Comparison of ENCODE assay signal across 1 cellular context in the genomic region with DNA sequence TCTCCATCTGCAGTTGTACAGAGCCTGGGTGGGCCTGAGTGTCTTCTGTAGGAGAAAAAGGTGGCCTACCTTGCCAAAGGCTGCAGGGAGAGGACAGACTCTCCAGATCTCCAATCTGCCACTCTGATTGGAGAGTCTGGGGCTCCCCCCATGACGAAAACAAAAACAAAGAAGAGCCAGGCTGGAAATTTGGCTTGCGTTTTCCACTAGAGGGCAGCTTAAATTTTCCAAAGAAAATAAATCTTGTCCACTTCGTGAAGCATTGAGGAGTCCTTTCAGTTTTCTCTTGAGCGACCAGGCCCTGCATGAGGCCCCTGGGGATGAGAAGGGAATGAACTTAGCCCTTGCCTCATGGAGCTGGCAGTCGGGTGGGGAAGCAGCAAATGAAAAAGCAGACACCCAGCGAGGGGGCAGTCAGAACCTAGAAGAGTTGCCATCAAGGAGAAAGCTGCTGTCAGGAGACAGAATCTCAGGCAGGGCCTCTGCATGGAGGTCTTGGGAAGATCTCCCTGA.
A peak's percentile ranks its signal among the peaks of the same experiment; 100 is the strongest.
TF ChIP-seq lines count a peak whose summit lies in the region.

No MANE protein-coding gene starts in this region.

TF ChIP-seq in HepG2, 621 proteins besides CTCF, POLR2A, EP300 and RAD21 (continued from another document and continues in another):
- TF ChIP-seq, protein P1, sequence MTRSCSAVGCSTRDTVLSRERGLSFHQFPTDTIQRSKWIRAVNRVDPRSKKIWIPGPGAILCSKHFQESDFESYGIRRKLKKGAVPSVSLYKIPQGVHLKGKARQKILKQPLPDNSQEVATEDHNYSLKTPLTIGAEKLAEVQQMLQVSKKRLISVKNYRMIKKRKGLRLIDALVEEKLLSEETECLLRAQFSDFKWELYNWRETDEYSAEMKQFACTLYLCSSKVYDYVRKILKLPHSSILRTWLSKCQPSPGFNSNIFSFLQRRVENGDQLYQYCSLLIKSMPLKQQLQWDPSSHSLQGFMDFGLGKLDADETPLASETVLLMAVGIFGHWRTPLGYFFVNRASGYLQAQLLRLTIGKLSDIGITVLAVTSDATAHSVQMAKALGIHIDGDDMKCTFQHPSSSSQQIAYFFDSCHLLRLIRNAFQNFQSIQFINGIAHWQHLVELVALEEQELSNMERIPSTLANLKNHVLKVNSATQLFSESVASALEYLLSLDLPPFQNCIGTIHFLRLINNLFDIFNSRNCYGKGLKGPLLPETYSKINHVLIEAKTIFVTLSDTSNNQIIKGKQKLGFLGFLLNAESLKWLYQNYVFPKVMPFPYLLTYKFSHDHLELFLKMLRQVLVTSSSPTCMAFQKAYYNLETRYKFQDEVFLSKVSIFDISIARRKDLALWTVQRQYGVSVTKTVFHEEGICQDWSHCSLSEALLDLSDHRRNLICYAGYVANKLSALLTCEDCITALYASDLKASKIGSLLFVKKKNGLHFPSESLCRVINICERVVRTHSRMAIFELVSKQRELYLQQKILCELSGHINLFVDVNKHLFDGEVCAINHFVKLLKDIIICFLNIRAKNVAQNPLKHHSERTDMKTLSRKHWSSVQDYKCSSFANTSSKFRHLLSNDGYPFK (CRISPR knock-in tag; IDR thresholded peaks at IDR 0.05; ENCODE audit: borderline replicate concordance), result no peak
- no peak for TF ChIP-seq ZNF574 (CRISPR knock-in tag; IDR thresholded peaks at IDR 0.05)
- TF ChIP-seq ZNF552 (CRISPR knock-in tag; IDR thresholded peaks at IDR 0.05; ENCODE audit: borderline replicate concordance), result peak; percentile 72; the same call in 1 of the 2 replicates
- TF ChIP-seq ZNF737 (CRISPR knock-in tag; IDR thresholded peaks at IDR 0.05; ENCODE audit: borderline replicate concordance), result no peak
- no peak for TF ChIP-seq TCF7L2 (IDR thresholded peaks at IDR 0.05; ENCODE audit: low read depth, low read length)
- no peak for TF ChIP-seq FOXP1 (IDR thresholded peaks at IDR 0.05)
- no peak for TF ChIP-seq FOXP1 (CRISPR knock-in tag; IDR thresholded peaks at IDR 0.05)
- no peak for TF ChIP-seq CCDC6 (CRISPR knock-in tag; IDR thresholded peaks at IDR 0.05)
- no peak for TF ChIP-seq MXD1 (CRISPR knock-in tag; IDR thresholded peaks at IDR 0.05)
- TF ChIP-seq BHLHE40 (IDR thresholded peaks at IDR 0.05; ENCODE audit: low read length), result no peak
- TF ChIP-seq AKAP8 (CRISPR knock-in tag; IDR thresholded peaks at IDR 0.05), result no peak
- TF ChIP-seq MXI1 (IDR thresholded peaks at IDR 0.05; ENCODE audit: borderline replicate concordance, low read depth, low read length), result no peak
- no peak for TF ChIP-seq ATRX (CRISPR knock-in tag; IDR thresholded peaks at IDR 0.05; ENCODE audit: borderline replicate concordance)
- no peak for TF ChIP-seq MAFK (conservative IDR thresholded peaks at IDR 0.05 in 1 of 2, IDR thresholded peaks at IDR 0.05 in 1 of 2; ENCODE audit: low read length in 2 of 2)
- TF ChIP-seq NONO (IDR thresholded peaks at IDR 0.05), result no peak
- no peak for TF ChIP-seq NONO (CRISPR knock-in tag; conservative IDR thresholded peaks at IDR 0.05)
- TF ChIP-seq ELF1 (CRISPR knock-in tag; IDR thresholded peaks at IDR 0.05), result no peak
- no peak for TF ChIP-seq ZNF260 (CRISPR knock-in tag; IDR thresholded peaks at IDR 0.05; ENCODE audit: borderline replicate concordance, low read depth)
- TF ChIP-seq ZFP37 (CRISPR knock-in tag; IDR thresholded peaks at IDR 0.05; ENCODE audit: borderline replicate concordance), result 0 out of 2 replicates have a peak, but pooled peaks have one; percentile 14
- TF ChIP-seq ZBTB4 (CRISPR knock-in tag; IDR thresholded peaks at IDR 0.05; ENCODE audit: borderline replicate concordance), result no peak
- TF ChIP-seq SNRNP70 (IDR thresholded peaks at IDR 0.05; ENCODE audit: low read depth, low read length), result no peak
- 0 out of 2 replicates have a peak, but pooled peaks have one; percentile 28 for TF ChIP-seq ZBTB26 (CRISPR knock-in tag; IDR thresholded peaks at IDR 0.05; ENCODE audit: borderline replicate concordance)
- TF ChIP-seq ATM (IDR thresholded peaks at IDR 0.05; ENCODE audit: borderline replicate concordance), result no peak
- TF ChIP-seq, protein P2, sequence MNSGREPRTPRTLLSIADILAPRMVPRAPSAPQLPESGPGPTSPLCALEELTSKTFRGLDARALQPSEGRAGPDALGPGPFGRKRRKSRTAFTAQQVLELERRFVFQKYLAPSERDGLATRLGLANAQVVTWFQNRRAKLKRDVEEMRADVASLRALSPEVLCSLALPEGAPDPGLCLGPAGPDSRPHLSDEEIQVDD (CRISPR knock-in tag; IDR thresholded peaks at IDR 0.05; ENCODE audit: borderline replicate concordance), result no peak
- TF ChIP-seq, protein P3, sequence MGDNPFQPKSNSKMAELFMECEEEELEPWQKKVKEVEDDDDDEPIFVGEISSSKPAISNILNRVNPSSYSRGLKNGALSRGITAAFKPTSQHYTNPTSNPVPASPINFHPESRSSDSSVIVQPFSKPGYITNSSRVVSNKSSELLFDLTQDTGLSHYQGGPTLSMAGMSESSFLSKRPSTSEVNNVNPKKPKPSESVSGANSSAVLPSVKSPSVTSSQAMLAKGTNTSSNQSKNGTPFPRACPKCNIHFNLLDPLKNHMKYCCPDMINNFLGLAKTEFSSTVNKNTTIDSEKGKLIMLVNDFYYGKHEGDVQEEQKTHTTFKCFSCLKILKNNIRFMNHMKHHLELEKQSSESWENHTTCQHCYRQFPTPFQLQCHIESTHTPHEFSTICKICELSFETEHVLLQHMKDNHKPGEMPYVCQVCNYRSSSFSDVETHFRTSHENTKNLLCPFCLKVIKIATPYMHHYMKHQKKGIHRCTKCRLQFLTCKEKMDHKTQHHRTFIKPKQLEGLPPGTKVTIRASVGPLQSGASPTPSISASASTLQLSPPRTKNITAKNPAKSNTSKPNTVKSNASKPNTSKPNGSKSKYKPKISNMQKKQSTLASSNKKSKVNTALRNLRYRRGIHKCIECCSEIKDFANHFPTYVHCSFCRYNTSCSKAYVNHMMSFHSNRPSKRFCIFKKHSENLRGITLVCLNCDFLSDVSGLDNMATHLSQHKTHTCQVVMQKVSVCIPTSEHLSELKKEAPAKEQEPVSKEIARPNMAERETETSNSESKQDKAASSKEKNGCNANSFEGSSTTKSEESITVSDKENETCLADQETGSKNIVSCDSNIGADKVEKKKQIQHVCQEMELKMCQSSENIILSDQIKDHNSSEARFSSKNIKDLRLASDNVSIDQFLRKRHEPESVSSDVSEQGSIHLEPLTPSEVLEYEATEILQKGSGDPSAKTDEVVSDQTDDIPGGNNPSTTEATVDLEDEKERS (CRISPR knock-in tag; IDR thresholded peaks at IDR 0.05), result no peak
- TF ChIP-seq, protein P4, sequence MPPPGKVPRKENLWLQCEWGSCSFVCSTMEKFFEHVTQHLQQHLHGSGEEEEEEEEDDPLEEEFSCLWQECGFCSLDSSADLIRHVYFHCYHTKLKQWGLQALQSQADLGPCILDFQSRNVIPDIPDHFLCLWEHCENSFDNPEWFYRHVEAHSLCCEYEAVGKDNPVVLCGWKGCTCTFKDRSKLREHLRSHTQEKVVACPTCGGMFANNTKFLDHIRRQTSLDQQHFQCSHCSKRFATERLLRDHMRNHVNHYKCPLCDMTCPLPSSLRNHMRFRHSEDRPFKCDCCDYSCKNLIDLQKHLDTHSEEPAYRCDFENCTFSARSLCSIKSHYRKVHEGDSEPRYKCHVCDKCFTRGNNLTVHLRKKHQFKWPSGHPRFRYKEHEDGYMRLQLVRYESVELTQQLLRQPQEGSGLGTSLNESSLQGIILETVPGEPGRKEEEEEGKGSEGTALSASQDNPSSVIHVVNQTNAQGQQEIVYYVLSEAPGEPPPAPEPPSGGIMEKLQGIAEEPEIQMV (CRISPR knock-in tag; IDR thresholded peaks at IDR 0.05; ENCODE audit: low read depth), result 0 out of 2 replicates have a peak, but pooled peaks have one; percentile 75
- TF ChIP-seq, protein P5, sequence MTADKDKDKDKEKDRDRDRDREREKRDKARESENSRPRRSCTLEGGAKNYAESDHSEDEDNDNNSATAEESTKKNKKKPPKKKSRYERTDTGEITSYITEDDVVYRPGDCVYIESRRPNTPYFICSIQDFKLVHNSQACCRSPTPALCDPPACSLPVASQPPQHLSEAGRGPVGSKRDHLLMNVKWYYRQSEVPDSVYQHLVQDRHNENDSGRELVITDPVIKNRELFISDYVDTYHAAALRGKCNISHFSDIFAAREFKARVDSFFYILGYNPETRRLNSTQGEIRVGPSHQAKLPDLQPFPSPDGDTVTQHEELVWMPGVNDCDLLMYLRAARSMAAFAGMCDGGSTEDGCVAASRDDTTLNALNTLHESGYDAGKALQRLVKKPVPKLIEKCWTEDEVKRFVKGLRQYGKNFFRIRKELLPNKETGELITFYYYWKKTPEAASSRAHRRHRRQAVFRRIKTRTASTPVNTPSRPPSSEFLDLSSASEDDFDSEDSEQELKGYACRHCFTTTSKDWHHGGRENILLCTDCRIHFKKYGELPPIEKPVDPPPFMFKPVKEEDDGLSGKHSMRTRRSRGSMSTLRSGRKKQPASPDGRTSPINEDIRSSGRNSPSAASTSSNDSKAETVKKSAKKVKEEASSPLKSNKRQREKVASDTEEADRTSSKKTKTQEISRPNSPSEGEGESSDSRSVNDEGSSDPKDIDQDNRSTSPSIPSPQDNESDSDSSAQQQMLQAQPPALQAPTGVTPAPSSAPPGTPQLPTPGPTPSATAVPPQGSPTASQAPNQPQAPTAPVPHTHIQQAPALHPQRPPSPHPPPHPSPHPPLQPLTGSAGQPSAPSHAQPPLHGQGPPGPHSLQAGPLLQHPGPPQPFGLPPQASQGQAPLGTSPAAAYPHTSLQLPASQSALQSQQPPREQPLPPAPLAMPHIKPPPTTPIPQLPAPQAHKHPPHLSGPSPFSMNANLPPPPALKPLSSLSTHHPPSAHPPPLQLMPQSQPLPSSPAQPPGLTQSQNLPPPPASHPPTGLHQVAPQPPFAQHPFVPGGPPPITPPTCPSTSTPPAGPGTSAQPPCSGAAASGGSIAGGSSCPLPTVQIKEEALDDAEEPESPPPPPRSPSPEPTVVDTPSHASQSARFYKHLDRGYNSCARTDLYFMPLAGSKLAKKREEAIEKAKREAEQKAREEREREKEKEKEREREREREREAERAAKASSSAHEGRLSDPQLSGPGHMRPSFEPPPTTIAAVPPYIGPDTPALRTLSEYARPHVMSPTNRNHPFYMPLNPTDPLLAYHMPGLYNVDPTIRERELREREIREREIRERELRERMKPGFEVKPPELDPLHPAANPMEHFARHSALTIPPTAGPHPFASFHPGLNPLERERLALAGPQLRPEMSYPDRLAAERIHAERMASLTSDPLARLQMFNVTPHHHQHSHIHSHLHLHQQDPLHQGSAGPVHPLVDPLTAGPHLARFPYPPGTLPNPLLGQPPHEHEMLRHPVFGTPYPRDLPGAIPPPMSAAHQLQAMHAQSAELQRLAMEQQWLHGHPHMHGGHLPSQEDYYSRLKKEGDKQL (CRISPR knock-in tag; IDR thresholded peaks at IDR 0.05; ENCODE audit: low read depth), result no peak
- TF ChIP-seq ZNF577 (CRISPR knock-in tag; IDR thresholded peaks at IDR 0.05; ENCODE audit: borderline replicate concordance, low read depth), result no peak
- TF ChIP-seq, protein P6, sequence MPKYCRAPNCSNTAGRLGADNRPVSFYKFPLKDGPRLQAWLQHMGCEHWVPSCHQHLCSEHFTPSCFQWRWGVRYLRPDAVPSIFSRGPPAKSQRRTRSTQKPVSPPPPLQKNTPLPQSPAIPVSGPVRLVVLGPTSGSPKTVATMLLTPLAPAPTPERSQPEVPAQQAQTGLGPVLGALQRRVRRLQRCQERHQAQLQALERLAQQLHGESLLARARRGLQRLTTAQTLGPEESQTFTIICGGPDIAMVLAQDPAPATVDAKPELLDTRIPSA (CRISPR knock-in tag; IDR thresholded peaks at IDR 0.05; ENCODE audit: borderline replicate concordance), result no peak
- no peak for TF ChIP-seq RORA (CRISPR knock-in tag; IDR thresholded peaks at IDR 0.05)
- no peak for TF ChIP-seq RBFOX2 (IDR thresholded peaks at IDR 0.05; ENCODE audit: low read depth, low read length)
